In genomic region chr21:46295996-46296752, GRCh38 we compare ENCODE assay signal across 8 cellular contexts. TPM values are rescaled to one million over a fixed set of nuclear protein-coding genes. Genes with fewer than 3 reads are reported as not detected.
DNase-seq lines count a peak whose midpoint lies in the region; ATAC-seq, FAIRE-seq and TF ChIP-seq lines count a peak whose summit lies in the region.

No MANE protein-coding gene starts in this region.

- H3K27ac ChIP-seq in pancreas, result peak overlapping the region in 1 of 4 donors; percentile 17
- H3K27ac ChIP-seq in uterus, result peak overlapping the region; percentile 31 to 64

- FAIRE-seq in pancreas (lab: Jason Lieb, UNC), result no peak

- H3K9me3 ChIP-seq in pancreas, result no peaks in the 10 kb centered on the region
- no peaks in the 10 kb centered on the region for H3K9me3 ChIP-seq in uterus

- no peaks in the 10 kb centered on the region for H3K27me3 ChIP-seq in pancreas
- H3K27me3 ChIP-seq in uterus, result no peaks in the 10 kb centered on the region

- peaks cover 0 to 8% (median 0%) of the 10 kb centered on the region in 3 donors for H3K36me3 ChIP-seq in pancreas
- no peaks in the 10 kb centered on the region for H3K36me3 ChIP-seq in uterus

- peak overlapping the region; percentile 59 for H3K4me3 Mint-ChIP-seq in activated CD4-positive, alpha-beta memory T cell treated with anti-CD3 and anti-CD28 coated beads for 36 hours

- intact Hi-C loops in activated CD4-positive, alpha-beta memory T cell treated with anti-CD3 and anti-CD28 coated beads for 36 hours (cut with micrococcal nuclease), result no loop called here
- intact Hi-C loops in pancreas (cut with DNase I) (no loop called here), uterus (cut with DNase I; ENCODE audit: low total_unique reads) (no loop called here)

- H3K27me3 Mint-ChIP-seq in activated CD4-positive, alpha-beta memory T cell treated with anti-CD3 and anti-CD28 coated beads for 36 hours, result peaks cover 2% of the 10 kb centered on the region

- no peak overlapping the region for H3K4me3 ChIP-seq in fibroblast of mammary gland (ENCODE audit: control insufficient read depth, low read depth, low read length)
- peak overlapping the region in 1 of 4 donors; percentile 3 for H3K4me3 ChIP-seq in pancreas
- H3K4me3 ChIP-seq in uterus, result no peak overlapping the region

- WGBS in pancreas, 2 donors, result 65 to 72% methylated on average over 29 of the region's 29 CpGs

- peak; percentile 95 for DNase-seq in AG08395 (ENCODE audit: low spot score)
- DNase-seq in activated CD4-positive, alpha-beta memory T cell treated with anti-CD3 and anti-CD28 coated beads for 36 hours, result peak; percentile 87
- peak; percentile 94 for DNase-seq in fibroblast of mammary gland (ENCODE audit: low read depth)
- DNase-seq in pancreas, result peak in 3 of 6 donors; percentile 30 to 62 (median 51)
- DNase-seq in uterus, result peak; percentile 80 to 84

- CTCF ChIA-PET in activated CD4-positive, alpha-beta memory T cell treated with anti-CD3 and anti-CD28 coated beads for 36 hours (lab: Charles Lee), result interaction anchor here (0.9 to 2.0 kb wide), 2 partner anchors 29 to 153 kb away, joined by 3 to 9 read pairs; no protein-coding TSS in a partner anchor

- TF ChIP-seq POLR2A in uterus (IDR thresholded peaks at IDR 0.05), result no peak

- peaks cover 11% of the 10 kb centered on the region for H3K4me1 Mint-ChIP-seq in activated CD4-positive, alpha-beta memory T cell treated with anti-CD3 and anti-CD28 coated beads for 36 hours (ENCODE audit: low read depth)

- H3K9me3 Mint-ChIP-seq in activated CD4-positive, alpha-beta memory T cell treated with anti-CD3 and anti-CD28 coated beads for 36 hours, result no peaks in the 10 kb centered on the region

- no peak for TF ChIP-seq CTCF in fibroblast of mammary gland (conservative IDR thresholded peaks at IDR 0.05; ENCODE audit: control insufficient read depth, insufficient read depth, low read depth, low read length)
- TF ChIP-seq CTCF in pancreas (IDR thresholded peaks at IDR 0.05), result no peak
- TF ChIP-seq CTCF in uterus (IDR thresholded peaks at IDR 0.05), result no peak

- POLR2A ChIA-PET in activated CD4-positive, alpha-beta memory T cell treated with anti-CD3 and anti-CD28 coated beads for 36 hours (lab: Charles Lee), result interaction anchor here (2.4 to 3.0 kb wide), 2 partner anchors 11 to 26 kb away, joined by 8 to 13 read pairs; partner anchors contain the start of genes MCM3AP and YBEY

- H3K4me1 ChIP-seq in pancreas (no peaks in the 10 kb centered on the region), uterus (peaks cover 0 to 14% of the 10 kb centered on the region in 2 donors)

- H3K36me3 Mint-ChIP-seq in activated CD4-positive, alpha-beta memory T cell treated with anti-CD3 and anti-CD28 coated beads for 36 hours, result peaks cover 25% of the 10 kb centered on the region

- ATAC-seq in HG02678 (IDR thresholded peaks at IDR 0.05; ENCODE audit: unreplicated experiment) (peak; percentile 72), pancreas (peak in 3 of 4 donors; percentile 73 to 87 (median 74)), HG03045 (IDR thresholded peaks at IDR 0.05; ENCODE audit: unreplicated experiment) (no peak), HG03025 (IDR thresholded peaks at IDR 0.05; ENCODE audit: low FRiP score, unreplicated experiment) (no peak)

- peak overlapping the region; percentile 80 for H3K27ac Mint-ChIP-seq in activated CD4-positive, alpha-beta memory T cell treated with anti-CD3 and anti-CD28 coated beads for 36 hours

RNA-seq across cellular contexts. Expression of gene YBEY, which starts 10.0 kb away (rescaled TPM):
- total RNA-seq in activated CD4-positive, alpha-beta memory T cell treated with anti-CD3 and anti-CD28 coated beads for 36 hours, result 10 to 100 TPM; 14.4 to 14.8 TPM
- 10 to 100 TPM in 1 of 6 donors, 1 to 10 TPM in 5; 4.4 to 11.9 (median 6.7) TPM for total RNA-seq in pancreas
- 10 to 100 TPM in 1 of 2 donors, 1 to 10 TPM in 1; 9.8 to 15.3 TPM for polyA plus RNA-seq in pancreas
- 10 to 100 TPM in 3 of 4 donors, 1 to 10 TPM in 1; 2.9 to 78.6 (median 13.0) TPM for total RNA-seq in uterus

RNA-seq across cellular contexts. Expression of gene MCM3AP, which starts 10.8 kb away (rescaled TPM):
- total RNA-seq in activated CD4-positive, alpha-beta memory T cell treated with anti-CD3 and anti-CD28 coated beads for 36 hours, result 100 to 1,000 TPM; 117 to 126 TPM
- 10 to 100 TPM; 30.6 to 58.7 (median 35.9) TPM for total RNA-seq in pancreas
- 10 to 100 TPM; 47.9 to 59.4 TPM for polyA plus RNA-seq in pancreas
- total RNA-seq in uterus, result 100 to 1,000 TPM in 2 of 4 donors, 10 to 100 TPM in 2; 24.1 to 128 (median 93.2) TPM

RNA-seq across cellular contexts. Expression of gene C21orf58, which starts 27.5 kb away (rescaled TPM):
- total RNA-seq in activated CD4-positive, alpha-beta memory T cell treated with anti-CD3 and anti-CD28 coated beads for 36 hours, result 10 to 100 TPM; 25.8 to 28.1 TPM
- total RNA-seq in pancreas (1 to 10 TPM in 4 of 6 donors, under 1 TPM in 2; 0.88 to 2.8 (median 1.9) TPM), uterus (1 to 10 TPM in 3 of 4 donors, under 1 TPM in 1; 0.88 to 9.4 (median 5.6) TPM)
- 10 to 100 TPM in 1 of 2 donors, 1 to 10 TPM in 1; 8.8 to 13.1 TPM for polyA plus RNA-seq in pancreas

RNA-seq across cellular contexts. Expression of gene PCNT, which starts 27.8 kb away (rescaled TPM):
- 10 to 100 TPM; 48.5 to 50.6 TPM for total RNA-seq in activated CD4-positive, alpha-beta memory T cell treated with anti-CD3 and anti-CD28 coated beads for 36 hours
- total RNA-seq in pancreas (10 to 100 TPM in 3 of 6 donors, 1 to 10 TPM in 3; 8.1 to 13.5 (median 10.0) TPM), uterus (10 to 100 TPM in 2 of 4 donors, 1 to 10 TPM in 2; 6.2 to 29.7 (median 17.1) TPM)
- 10 to 100 TPM; 14.2 to 15.5 TPM for polyA plus RNA-seq in pancreas

Comparison
In these comparisons a context has a peak if more than half of its experiments do, and no peak if none do; other contexts are left out.
1. ATAC-seq: peak in HG02678 (single experiment) and pancreas (3 of 4); none in HG03045 (single experiment) and HG03025 (single experiment).